In the genomic region with DNA sequence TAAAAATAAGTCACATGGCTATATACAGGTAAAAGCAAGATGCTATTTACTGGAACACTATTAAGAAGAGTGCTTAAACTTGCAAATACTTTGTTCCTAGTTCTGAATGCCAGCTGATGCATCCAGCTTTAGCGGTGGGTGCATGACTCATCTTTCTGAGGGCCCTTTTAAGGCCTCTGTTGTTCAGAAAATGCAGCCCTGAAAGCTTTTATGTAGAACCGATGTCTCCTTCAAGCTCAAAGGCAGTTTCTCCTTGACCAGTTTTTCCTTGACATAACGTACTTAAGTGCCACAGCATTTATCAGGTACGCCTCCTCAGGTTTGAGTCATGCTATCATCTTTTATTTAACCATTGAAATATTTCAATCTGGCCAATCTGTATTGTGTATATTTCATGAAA, we compare ENCODE assay signal across 11 cellular contexts.
DNase-seq lines count a peak whose midpoint lies in the region; ATAC-seq, FAIRE-seq and TF ChIP-seq lines count a peak whose summit lies in the region.
"Had no signal": no experiment of that assay in that cellular context is flagged by ENCODE, and none has a peak within 500 bp of the region (broad histone marks: within the 10 kb centered on the region; RNA-seq: fewer than 3 reads in every experiment).

No MANE protein-coding gene starts in this region.

- ATAC-seq in foreskin keratinocyte, result peak; percentile 91
- no peak for ATAC-seq in HG03045 (IDR thresholded peaks at IDR 0.05; ENCODE audit: unreplicated experiment)

- H3K4me1 ChIP-seq in foreskin keratinocyte (no peaks in the 10 kb centered on the region), skeletal muscle tissue (ENCODE audit: control insufficient read depth in 3 of 3, insufficient read depth in 3 of 3, low read length in 3 of 3) (peaks cover 0 to 3% (median 0%) of the 10 kb centered on the region in 3 donors)

- no peak for TF ChIP-seq CTCF in foreskin keratinocyte (conservative IDR thresholded peaks at IDR 0.05)

- H3K27ac ChIP-seq in foreskin keratinocyte (no peak overlapping the region), skeletal muscle tissue (ENCODE audit: low read depth, low read length) (peak overlapping the region; percentile 8)

- H3K9me3 ChIP-seq in skeletal muscle tissue (ENCODE audit: control insufficient read depth in 3 of 3, low read length in 3 of 3), result no peaks in the 10 kb centered on the region

- peaks cover 0 to 9% (median 0%) of the 10 kb centered on the region in 3 donors for H3K36me3 ChIP-seq in skeletal muscle tissue (ENCODE audit: control insufficient read depth in 3 of 3, insufficient read depth in 3 of 3, low read length in 3 of 3)

- FAIRE-seq in RCC 7860 (lab: Jason Lieb, UNC), result no peak

- H3K27me3 ChIP-seq in foreskin keratinocyte, result no peaks in the 10 kb centered on the region
- H3K27me3 ChIP-seq in skeletal muscle tissue (ENCODE audit: control insufficient read depth in 3 of 3, insufficient read depth in 3 of 3, low read length in 3 of 3), result no peaks in the 10 kb centered on the region

- peak; percentile 54 to 66 for DNase-seq in NOMO-1 (lab: John Stamatoyannopoulos, UW; ENCODE audit: unreplicated experiment in 2 of 2)
- DNase-seq in NOMO-1 treated with dmso at 0.1 percent for 144 hours (lab: John Stamatoyannopoulos, UW; ENCODE audit: unreplicated experiment), result no peak
- peak; percentile 17 for DNase-seq in RCC 7860 (ENCODE audit: low spot score)
- DNase-seq in foreskin keratinocyte, result peak; percentile 16 to 57
- no peak for DNase-seq in activated effector memory CD4-positive, alpha-beta T cell treated with anti-CD3 and anti-CD28 coated beads, Interleukin-2, amount 50 U/mL, for 16 hours
- DNase-seq in dedifferentiated amniotic fluid mesenchymal stem cell (ENCODE audit: extremely low spot score), result no peak
- DNase-seq: 8988T, cerebellar nuclear complex, NCI-H1105 treated with DMSO at 0.1 percent for 48 hours had no signal

- H3K9ac ChIP-seq in skeletal muscle tissue (ENCODE audit: low read depth in 1 of 3, low read length in 3 of 3), result no peak overlapping the region

- no peak overlapping the region for H3K4me3 ChIP-seq in skeletal muscle tissue (ENCODE audit: low read length in 3 of 3)

Comparison
In these comparisons a context has a peak if more than half of its experiments do, and no peak if none do; other contexts are left out.
1. DNase-seq: peak in NOMO-1 (2 of 2), RCC 7860 (single experiment) and foreskin keratinocyte (2 of 2); none in NOMO-1 treated with dmso at 0.1 percent for 144 hours (single experiment), activated effector memory CD4-positive, alpha-beta T cell treated with anti-CD3 and anti-CD28 coated beads, Interleukin-2, amount 50 U/mL, for 16 hours (single experiment) and dedifferentiated amniotic fluid mesenchymal stem cell (single experiment).